Comparison of ENCODE assay signal across 1 cellular context in genomic region chr2:131092409-131093065, GRCh38.
TF ChIP-seq lines count a peak whose summit lies in the region.

No MANE protein-coding gene starts in this region.

TF ChIP-seq in HepG2, 621 proteins besides CTCF, POLR2A, EP300 and RAD21 (continues in another document):
- TF ChIP-seq HNF4G (IDR thresholded peaks at IDR 0.05; ENCODE audit: borderline replicate concordance, low read depth, low read length) (peak; percentile 58; the same call in 1 of the 2 replicates), HNF4G (CRISPR knock-in tag; IDR thresholded peaks at IDR 0.05; ENCODE audit: borderline replicate concordance, low read depth) (0 out of 2 replicates have a peak, but pooled peaks have one; percentile 39), SATB2 (CRISPR knock-in tag; IDR thresholded peaks at IDR 0.05) (0 out of 2 replicates have a peak, but pooled peaks have one; percentile 17), GLI4 (CRISPR knock-in tag; IDR thresholded peaks at IDR 0.05; ENCODE audit: borderline replicate concordance) (peak; percentile 10; the same call in 1 of the 2 replicates), ZNF562 (CRISPR knock-in tag; IDR thresholded peaks at IDR 0.05; ENCODE audit: borderline replicate concordance) (no peak), KLF13 (CRISPR knock-in tag; IDR thresholded peaks at IDR 0.05) (no peak), ZNF138 (CRISPR knock-in tag; IDR thresholded peaks at IDR 0.05; ENCODE audit: low read depth) (no peak), FOXC1 (CRISPR knock-in tag; IDR thresholded peaks at IDR 0.05; ENCODE audit: borderline replicate concordance) (0 out of 2 replicates have a peak, but pooled peaks have one; percentile 58), ZFP90 (CRISPR knock-in tag; IDR thresholded peaks at IDR 0.05; ENCODE audit: borderline replicate concordance) (0 out of 2 replicates have a peak, but pooled peaks have one; percentile 36), MAX (IDR thresholded peaks at IDR 0.05) (peak; percentile 79), BORCS8-MEF2B (CRISPR knock-in tag; IDR thresholded peaks at IDR 0.05) (no peak), KLF16 (CRISPR knock-in tag; IDR thresholded peaks at IDR 0.05) (0 out of 4 replicates have a peak, but pooled peaks of 1 of the 2 experiments have one; percentile 15), KDM3A (CRISPR knock-in tag; IDR thresholded peaks at IDR 0.05; ENCODE audit: low read depth) (no peak), ZBTB38 (CRISPR knock-in tag; IDR thresholded peaks at IDR 0.05) (peak; percentile 73; the same call in 1 of the 2 replicates), ZNF232 (CRISPR knock-in tag; IDR thresholded peaks at IDR 0.05; ENCODE audit: borderline replicate concordance) (0 out of 2 replicates have a peak, but pooled peaks have one; percentile 42), HDAC2 (CRISPR knock-in tag; IDR thresholded peaks at IDR 0.05) (peak; percentile 56), GMEB2 (CRISPR knock-in tag; IDR thresholded peaks at IDR 0.05; ENCODE audit: low read depth) (0 out of 2 replicates have a peak, but pooled peaks have one; percentile 20), ZNF567 (CRISPR knock-in tag; IDR thresholded peaks at IDR 0.05; ENCODE audit: borderline replicate concordance) (0 out of 2 replicates have a peak, but pooled peaks have one; percentile 4), ELF4 (CRISPR knock-in tag; IDR thresholded peaks at IDR 0.05; ENCODE audit: borderline replicate concordance) (no peak), ZSCAN20 (CRISPR knock-in tag; IDR thresholded peaks at IDR 0.05; ENCODE audit: borderline replicate concordance) (0 out of 2 replicates have a peak, but pooled peaks have one; percentile 16), RBM39 (IDR thresholded peaks at IDR 0.05; ENCODE audit: low read depth, low read length, poor library complexity, severe bottlenecking) (peak; percentile 11), MXI1 (IDR thresholded peaks at IDR 0.05; ENCODE audit: borderline replicate concordance, low read depth, low read length) (peak; percentile 75; the same call in 2 of the 3 replicates), ZNF580 (CRISPR knock-in tag; IDR thresholded peaks at IDR 0.05; ENCODE audit: borderline replicate concordance, low read depth) (0 out of 2 replicates have a peak, but pooled peaks have one; percentile 20), NRL (CRISPR knock-in tag; IDR thresholded peaks at IDR 0.05; ENCODE audit: borderline replicate concordance) (no peak), NR2F1 (CRISPR knock-in tag; IDR thresholded peaks at IDR 0.05) (peak; percentile 51 to 81; a peak in 2 of 4 replicates), TEAD3 (CRISPR knock-in tag; optimal IDR thresholded peaks at IDR 0.05; ENCODE audit: borderline replicate concordance) (peak; percentile 29), TRIM22 (IDR thresholded peaks at IDR 0.05) (no peak), BRCA1 (CRISPR knock-in tag; IDR thresholded peaks at IDR 0.05) (0 out of 2 replicates have a peak, but pooled peaks have one; percentile 15), THRA (CRISPR knock-in tag; IDR thresholded peaks at IDR 0.05; ENCODE audit: borderline replicate concordance) (peak; percentile 41; the same call in 1 of the 2 replicates), MED13 (CRISPR knock-in tag; IDR thresholded peaks at IDR 0.05) (0 out of 2 replicates have a peak, but pooled peaks have one; percentile 9), RARA (CRISPR knock-in tag; IDR thresholded peaks at IDR 0.05) (peak; percentile 7; the same call in 1 of the 2 replicates), HOXA5 (CRISPR knock-in tag; IDR thresholded peaks at IDR 0.05) (0 out of 2 replicates have a peak, but pooled peaks have one; percentile 31)
- TF ChIP-seq, protein P1, sequence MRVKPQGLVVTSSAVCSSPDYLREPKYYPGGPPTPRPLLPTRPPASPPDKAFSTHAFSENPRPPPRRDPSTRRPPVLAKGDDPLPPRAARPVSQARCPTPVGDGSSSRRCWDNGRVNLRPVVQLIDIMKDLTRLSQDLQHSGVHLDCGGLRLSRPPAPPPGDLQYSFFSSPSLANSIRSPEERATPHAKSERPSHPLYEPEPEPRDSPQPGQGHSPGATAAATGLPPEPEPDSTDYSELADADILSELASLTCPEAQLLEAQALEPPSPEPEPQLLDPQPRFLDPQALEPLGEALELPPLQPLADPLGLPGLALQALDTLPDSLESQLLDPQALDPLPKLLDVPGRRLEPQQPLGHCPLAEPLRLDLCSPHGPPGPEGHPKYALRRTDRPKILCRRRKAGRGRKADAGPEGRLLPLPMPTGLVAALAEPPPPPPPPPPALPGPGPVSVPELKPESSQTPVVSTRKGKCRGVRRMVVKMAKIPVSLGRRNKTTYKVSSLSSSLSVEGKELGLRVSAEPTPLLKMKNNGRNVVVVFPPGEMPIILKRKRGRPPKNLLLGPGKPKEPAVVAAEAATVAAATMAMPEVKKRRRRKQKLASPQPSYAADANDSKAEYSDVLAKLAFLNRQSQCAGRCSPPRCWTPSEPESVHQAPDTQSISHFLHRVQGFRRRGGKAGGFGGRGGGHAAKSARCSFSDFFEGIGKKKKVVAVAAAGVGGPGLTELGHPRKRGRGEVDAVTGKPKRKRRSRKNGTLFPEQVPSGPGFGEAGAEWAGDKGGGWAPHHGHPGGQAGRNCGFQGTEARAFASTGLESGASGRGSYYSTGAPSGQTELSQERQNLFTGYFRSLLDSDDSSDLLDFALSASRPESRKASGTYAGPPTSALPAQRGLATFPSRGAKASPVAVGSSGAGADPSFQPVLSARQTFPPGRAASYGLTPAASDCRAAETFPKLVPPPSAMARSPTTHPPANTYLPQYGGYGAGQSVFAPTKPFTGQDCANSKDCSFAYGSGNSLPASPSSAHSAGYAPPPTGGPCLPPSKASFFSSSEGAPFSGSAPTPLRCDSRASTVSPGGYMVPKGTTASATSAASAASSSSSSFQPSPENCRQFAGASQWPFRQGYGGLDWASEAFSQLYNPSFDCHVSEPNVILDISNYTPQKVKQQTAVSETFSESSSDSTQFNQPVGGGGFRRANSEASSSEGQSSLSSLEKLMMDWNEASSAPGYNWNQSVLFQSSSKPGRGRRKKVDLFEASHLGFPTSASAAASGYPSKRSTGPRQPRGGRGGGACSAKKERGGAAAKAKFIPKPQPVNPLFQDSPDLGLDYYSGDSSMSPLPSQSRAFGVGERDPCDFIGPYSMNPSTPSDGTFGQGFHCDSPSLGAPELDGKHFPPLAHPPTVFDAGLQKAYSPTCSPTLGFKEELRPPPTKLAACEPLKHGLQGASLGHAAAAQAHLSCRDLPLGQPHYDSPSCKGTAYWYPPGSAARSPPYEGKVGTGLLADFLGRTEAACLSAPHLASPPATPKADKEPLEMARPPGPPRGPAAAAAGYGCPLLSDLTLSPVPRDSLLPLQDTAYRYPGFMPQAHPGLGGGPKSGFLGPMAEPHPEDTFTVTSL (CRISPR knock-in tag; IDR thresholded peaks at IDR 0.05; ENCODE audit: borderline replicate concordance): no peak; the same call in 1 of the 2 replicates
- TF ChIP-seq, protein P2, sequence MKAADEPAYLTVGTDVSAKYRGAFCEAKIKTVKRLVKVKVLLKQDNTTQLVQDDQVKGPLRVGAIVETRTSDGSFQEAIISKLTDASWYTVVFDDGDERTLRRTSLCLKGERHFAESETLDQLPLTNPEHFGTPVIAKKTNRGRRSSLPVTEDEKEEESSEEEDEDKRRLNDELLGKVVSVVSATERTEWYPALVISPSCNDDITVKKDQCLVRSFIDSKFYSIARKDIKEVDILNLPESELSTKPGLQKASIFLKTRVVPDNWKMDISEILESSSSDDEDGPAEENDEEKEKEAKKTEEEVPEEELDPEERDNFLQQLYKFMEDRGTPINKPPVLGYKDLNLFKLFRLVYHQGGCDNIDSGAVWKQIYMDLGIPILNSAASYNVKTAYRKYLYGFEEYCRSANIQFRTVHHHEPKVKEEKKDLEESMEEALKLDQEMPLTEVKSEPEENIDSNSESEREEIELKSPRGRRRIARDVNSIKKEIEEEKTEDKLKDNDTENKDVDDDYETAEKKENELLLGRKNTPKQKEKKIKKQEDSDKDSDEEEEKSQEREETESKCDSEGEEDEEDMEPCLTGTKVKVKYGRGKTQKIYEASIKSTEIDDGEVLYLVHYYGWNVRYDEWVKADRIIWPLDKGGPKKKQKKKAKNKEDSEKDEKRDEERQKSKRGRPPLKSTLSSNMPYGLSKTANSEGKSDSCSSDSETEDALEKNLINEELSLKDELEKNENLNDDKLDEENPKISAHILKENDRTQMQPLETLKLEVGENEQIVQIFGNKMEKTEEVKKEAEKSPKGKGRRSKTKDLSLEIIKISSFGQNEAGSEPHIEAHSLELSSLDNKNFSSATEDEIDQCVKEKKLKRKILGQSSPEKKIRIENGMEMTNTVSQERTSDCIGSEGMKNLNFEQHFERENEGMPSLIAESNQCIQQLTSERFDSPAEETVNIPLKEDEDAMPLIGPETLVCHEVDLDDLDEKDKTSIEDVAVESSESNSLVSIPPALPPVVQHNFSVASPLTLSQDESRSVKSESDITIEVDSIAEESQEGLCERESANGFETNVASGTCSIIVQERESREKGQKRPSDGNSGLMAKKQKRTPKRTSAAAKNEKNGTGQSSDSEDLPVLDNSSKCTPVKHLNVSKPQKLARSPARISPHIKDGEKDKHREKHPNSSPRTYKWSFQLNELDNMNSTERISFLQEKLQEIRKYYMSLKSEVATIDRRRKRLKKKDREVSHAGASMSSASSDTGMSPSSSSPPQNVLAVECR (CRISPR knock-in tag; IDR thresholded peaks at IDR 0.05; ENCODE audit: borderline replicate concordance): peak; percentile 69; the same call in 1 of the 2 replicates
- TF ChIP-seq, protein P3, sequence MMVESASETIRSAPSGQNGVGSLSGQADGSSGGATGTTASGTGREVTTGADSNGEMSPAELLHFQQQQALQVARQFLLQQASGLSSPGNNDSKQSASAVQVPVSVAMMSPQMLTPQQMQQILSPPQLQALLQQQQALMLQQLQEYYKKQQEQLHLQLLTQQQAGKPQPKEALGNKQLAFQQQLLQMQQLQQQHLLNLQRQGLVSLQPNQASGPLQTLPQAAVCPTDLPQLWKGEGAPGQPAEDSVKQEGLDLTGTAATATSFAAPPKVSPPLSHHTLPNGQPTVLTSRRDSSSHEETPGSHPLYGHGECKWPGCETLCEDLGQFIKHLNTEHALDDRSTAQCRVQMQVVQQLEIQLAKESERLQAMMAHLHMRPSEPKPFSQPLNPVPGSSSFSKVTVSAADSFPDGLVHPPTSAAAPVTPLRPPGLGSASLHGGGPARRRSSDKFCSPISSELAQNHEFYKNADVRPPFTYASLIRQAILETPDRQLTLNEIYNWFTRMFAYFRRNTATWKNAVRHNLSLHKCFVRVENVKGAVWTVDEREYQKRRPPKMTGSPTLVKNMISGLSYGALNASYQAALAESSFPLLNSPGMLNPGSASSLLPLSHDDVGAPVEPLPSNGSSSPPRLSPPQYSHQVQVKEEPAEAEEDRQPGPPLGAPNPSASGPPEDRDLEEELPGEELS (CRISPR knock-in tag; IDR thresholded peaks at IDR 0.05): peak; percentile 35; the same call in 1 of the 2 replicates
- TF ChIP-seq, protein P4, sequence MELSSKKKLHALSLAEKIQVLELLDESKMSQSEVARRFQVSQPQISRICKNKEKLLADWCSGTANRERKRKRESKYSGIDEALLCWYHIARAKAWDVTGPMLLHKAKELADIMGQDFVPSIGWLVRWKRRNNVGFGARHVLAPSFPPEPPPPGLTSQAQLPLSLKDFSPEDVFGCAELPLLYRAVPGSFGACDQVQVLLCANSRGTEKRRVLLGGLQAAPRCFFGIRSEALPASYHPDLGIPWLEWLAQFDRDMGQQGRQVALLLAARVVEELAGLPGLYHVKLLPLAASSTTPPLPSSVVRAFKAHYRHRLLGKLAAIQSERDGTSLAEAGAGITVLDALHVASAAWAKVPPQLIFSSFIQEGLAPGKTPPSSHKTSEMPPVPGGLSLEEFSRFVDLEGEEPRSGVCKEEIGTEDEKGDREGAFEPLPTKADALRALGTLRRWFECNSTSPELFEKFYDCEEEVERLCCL (CRISPR knock-in tag; IDR thresholded peaks at IDR 0.05; ENCODE audit: borderline replicate concordance): no peak
